Comparison of ENCODE assay signal across 8 cellular contexts in the genomic region with DNA sequence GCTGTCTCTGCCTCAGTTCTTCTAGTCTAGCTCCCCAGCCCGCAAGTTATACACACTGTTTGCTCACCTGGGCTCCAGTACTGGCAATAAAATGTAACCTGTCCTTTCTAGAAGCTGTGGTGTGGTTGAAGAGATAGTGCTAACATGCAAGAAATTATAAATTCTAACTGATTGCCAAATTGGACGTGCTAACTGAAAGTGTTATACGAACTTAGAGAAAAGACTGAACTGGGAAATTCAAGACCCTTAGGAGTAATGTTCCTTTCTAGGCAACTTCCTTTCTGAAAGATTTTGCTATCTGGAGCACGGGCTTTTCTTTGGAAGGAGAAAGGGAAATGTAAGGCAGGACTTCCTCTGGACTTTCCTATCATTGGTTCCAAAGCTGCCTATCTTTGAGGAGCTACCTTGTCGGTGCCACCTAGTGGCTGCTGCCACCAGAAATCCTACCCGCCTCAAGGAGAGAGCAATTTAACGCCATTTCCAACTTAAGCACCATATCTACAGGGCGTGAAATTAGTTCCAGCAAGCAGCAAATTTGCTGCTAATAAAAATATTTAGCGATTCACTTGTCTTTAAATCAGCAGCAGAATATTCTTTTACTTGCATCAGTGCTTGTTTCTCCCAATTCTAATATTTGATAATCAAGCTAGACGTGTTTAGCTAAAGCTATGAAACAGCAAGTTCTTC. TPM values are rescaled to one million over a fixed set of nuclear protein-coding genes. Genes with fewer than 3 reads are reported as not detected.
DNase-seq lines count a peak whose midpoint lies in the region; ATAC-seq lines count a peak whose summit lies in the region.

No MANE protein-coding gene starts in this region.

- H3K36me3 ChIP-seq in effector memory CD4-positive, alpha-beta T cell (ENCODE audit: control insufficient read depth, insufficient read depth, low read length): no peaks in the 10 kb centered on the region

- peak; percentile 63 for DNase-seq in CMK (ENCODE audit: low read depth)
- peak; percentile 42 for DNase-seq in Jurkat, Clone E6-1 (ENCODE audit: low read depth, low spot score)
- DNase-seq in SW480 (ENCODE audit: low spot score): peak; percentile 61
- peak in 2 of 3 donors; percentile 4 to 10 for DNase-seq in effector memory CD4-positive, alpha-beta T cell
- DNase-seq in mucosa of gallbladder (ENCODE audit: low spot score): peak; percentile 37
- DNase-seq in ureter (ENCODE audit: low spot score): peak; percentile 71

- H3K4me3 ChIP-seq in Jurkat, Clone E6-1 (ENCODE audit: low read length): no peak overlapping the region
- no peak overlapping the region for H3K4me3 ChIP-seq in effector memory CD4-positive, alpha-beta T cell (ENCODE audit: insufficient read depth, low read depth, low read length, poor library complexity, severe bottlenecking)

- no peaks in the 10 kb centered on the region for H3K9me3 ChIP-seq in effector memory CD4-positive, alpha-beta T cell (ENCODE audit: control insufficient read depth, low read length)

- H3K27me3 ChIP-seq in effector memory CD4-positive, alpha-beta T cell (replicated peaks; ENCODE audit: control insufficient read depth, insufficient read depth, low read length, poor library complexity, severe bottlenecking): peaks cover 6% of the 10 kb centered on the region

- ATAC-seq in GM19438 (IDR thresholded peaks at IDR 0.05; ENCODE audit: low read depth, unreplicated experiment): peak; percentile 93
- no peak for ATAC-seq in HG02970 (IDR thresholded peaks at IDR 0.05; ENCODE audit: low FRiP score, unreplicated experiment)

- H3K4me1 ChIP-seq in effector memory CD4-positive, alpha-beta T cell (ENCODE audit: control insufficient read depth, insufficient read depth, low read length, poor library complexity, severe bottlenecking): no peaks in the 10 kb centered on the region

- H3K27ac ChIP-seq in effector memory CD4-positive, alpha-beta T cell (ENCODE audit: insufficient read depth, low read length, poor library complexity, severe bottlenecking): no peak overlapping the region

RNA-seq across cellular contexts. Expression of gene TMEM218, which starts 12.7 kb away (rescaled TPM):
- polyA plus RNA-seq in Jurkat, Clone E6-1 (2012; ENCODE audit: insufficient read depth, insufficient read length): 31.3 TPM
- 18.7 TPM for total RNA-seq in mucosa of gallbladder
- total RNA-seq in ureter: 33.8 TPM

RNA-seq across cellular contexts. Expression of gene PKNOX2, which starts 40.5 kb away (rescaled TPM):
- polyA plus RNA-seq in Jurkat, Clone E6-1 (2012; ENCODE audit: insufficient read depth, insufficient read length): not detected
- total RNA-seq in mucosa of gallbladder (5.1 TPM), ureter (7.3 TPM)

Comparison
In these comparisons a context has a peak if more than half of its experiments do, and no peak if none do; other contexts are left out.
1. DNase-seq: peak in every context shown above with its lines; median percentile 71 in ureter; 63 in CMK; 61 in SW480; 42 in Jurkat, Clone E6-1; 37 in mucosa of gallbladder; 7 in effector memory CD4-positive, alpha-beta T cell.